ENCODE assay signal across 8 cellular contexts in genomic region chr16:88743693-88744519, GRCh38. TPM values are rescaled to one million over a fixed set of nuclear protein-coding genes. Genes with fewer than 3 reads are reported as not detected.
A peak's percentile ranks its signal among the peaks of the same experiment; 100 is the strongest.
DNase-seq lines count a peak whose midpoint lies in the region; ATAC-seq, FAIRE-seq and TF ChIP-seq lines count a peak whose summit lies in the region.

No MANE protein-coding gene starts in this region.

- no peak overlapping the region for H2AFZ ChIP-seq in neural progenitor cell (replicated peaks)

- no peaks in the 10 kb centered on the region for H3K36me3 Mint-ChIP-seq in neural progenitor cell

- H3K27ac Mint-ChIP-seq in neural progenitor cell = no peak overlapping the region

- no peaks in the 10 kb centered on the region for H3K27me3 ChIP-seq in AG04450 (ENCODE audit: control insufficient read depth, insufficient read depth, low read length)
- no peaks in the 10 kb centered on the region for H3K27me3 ChIP-seq in neural progenitor cell

- no peak overlapping the region for H3K4me3 Mint-ChIP-seq in neural progenitor cell

- no peak overlapping the region for H3K9ac ChIP-seq in neural progenitor cell

- POLR2A ChIA-PET in AG04450 (lab: Yijun Ruan, JAX) = no interaction called here

- no peak for ATAC-seq in GM19463 (IDR thresholded peaks at IDR 0.05; ENCODE audit: unreplicated experiment)

- H3F3A ChIP-seq in neural progenitor cell (ENCODE audit: low read depth) = peaks cover 6% of the 10 kb centered on the region

- H3K4me1 Mint-ChIP-seq in neural progenitor cell = no peaks in the 10 kb centered on the region

- DNase-seq in AG04450 (ENCODE audit: low read depth, low spot score) = no peak
- DNase-seq in GM19238 (ENCODE audit: insufficient read length, low spot score) = peak; percentile 80
- peak; percentile 45 for DNase-seq in RCC 7860 (ENCODE audit: low spot score)
- peak; percentile 57 to 66 for DNase-seq in activated T-helper 1 cell treated with anti-CD3 and anti-CD28 coated beads, Interleukin-2, amount 50 U/mL, for 16 hours (ENCODE audit: low read depth in 1 of 2, low spot score in 1 of 2)
- peak; percentile 70 for DNase-seq in fibroblast of the aortic adventitia (ENCODE audit: low read depth)
- DNase-seq in neural progenitor cell (ENCODE audit: low spot score) = peak; percentile 88
- peak; percentile 35 for DNase-seq in stromal cell of bone marrow (ENCODE audit: low read depth)

- TF ChIP-seq CTCF in AG04450 (IDR thresholded peaks at IDR 0.05; ENCODE audit: low read depth, low read length) (peak; percentile 88), fibroblast of the aortic adventitia (IDR thresholded peaks at IDR 0.05; ENCODE audit: insufficient read depth, low read length) (peak; percentile 86), neural progenitor cell (IDR thresholded peaks at IDR 0.05) (peak; percentile 83)

- no peak overlapping the region for H3K4me3 ChIP-seq in AG04450 (ENCODE audit: low read depth, low read length)
- no peak overlapping the region for H3K4me3 ChIP-seq in fibroblast of the aortic adventitia (ENCODE audit: low read depth, low read length)
- no peak overlapping the region for H3K4me3 ChIP-seq in neural progenitor cell

- no peaks in the 10 kb centered on the region for H3K9me3 Mint-ChIP-seq in neural progenitor cell

- no peak overlapping the region for H3K4me2 ChIP-seq in neural progenitor cell

- no peak overlapping the region for H3K27ac ChIP-seq in AG04450 (ENCODE audit: low read depth, low read length)
- no peak overlapping the region for H3K27ac ChIP-seq in neural progenitor cell

- peaks cover 10% of the 10 kb centered on the region for H3K4me1 ChIP-seq in neural progenitor cell

- CTCF ChIA-PET in AG04450 (lab: Charles Lee) = interaction anchor here (0.6 to 1.7 kb wide), 25 partner anchors 9 to 433 kb away, joined by 3 to 7 read pairs (median 3); partner anchors contain the start of genes APRT and PIEZO1

- no peak for FAIRE-seq in RCC 7860 (lab: Jason Lieb, UNC)

- no peaks in the 10 kb centered on the region for H4K20me1 ChIP-seq in neural progenitor cell (ENCODE audit: low read depth)

- H3K36me3 ChIP-seq in neural progenitor cell = no peaks in the 10 kb centered on the region

- peaks cover 6% of the 10 kb centered on the region for H3K27me3 Mint-ChIP-seq in neural progenitor cell (ENCODE audit: insufficient read depth, low read depth)

- H3K79me2 ChIP-seq in neural progenitor cell (ENCODE audit: low read depth) = no peaks in the 10 kb centered on the region

- H3K9me3 ChIP-seq in AG04450 (ENCODE audit: control insufficient read depth, insufficient read depth, low read length) (no peaks in the 10 kb centered on the region), neural progenitor cell (ENCODE audit: low read depth) (no peaks in the 10 kb centered on the region)

RNA-seq across cellular contexts. Expression of gene CTU2, which starts 37.6 kb away (rescaled TPM):
- polyA plus RNA-seq in AG04450 (2011; rRNA removed) = 6.5 and 8.7 TPM in 2 replicates
- 6.8 and 9.6 TPM in 2 replicates for polyA minus RNA-seq in AG04450 (2011; rRNA and poly(A)+ RNA removed)
- total RNA-seq in fibroblast of the aortic adventitia (ENCODE audit: low replicate concordance) (4.3 and 15.2 TPM in 2 replicates), neural progenitor cell (ENCODE audit: low replicate concordance) (4.7 and 11.0 TPM in 2 replicates)

RNA-seq across cellular contexts. Expression of gene RNF166, which starts 37.7 kb away (rescaled TPM):
- 6.8 and 9.0 TPM in 2 replicates for polyA plus RNA-seq in AG04450 (2011; rRNA removed)
- polyA minus RNA-seq in AG04450 (2011; rRNA and poly(A)+ RNA removed) = 9.4 and 13.5 TPM in 2 replicates
- 10.2 and 14.1 TPM in 2 replicates for total RNA-seq in fibroblast of the aortic adventitia (ENCODE audit: low replicate concordance)
- total RNA-seq in neural progenitor cell (ENCODE audit: low replicate concordance) = 11.1 and 30.1 TPM in 2 replicates

RNA-seq across cellular contexts. Expression of gene PIEZO1, which starts 41.1 kb away (rescaled TPM):
- 47.0 and 72.7 TPM in 2 replicates for polyA plus RNA-seq in AG04450 (2011; rRNA removed)
- 62.8 and 92.2 TPM in 2 replicates for polyA minus RNA-seq in AG04450 (2011; rRNA and poly(A)+ RNA removed)
- total RNA-seq in fibroblast of the aortic adventitia (ENCODE audit: low replicate concordance) (143 and 150 TPM in 2 replicates), neural progenitor cell (ENCODE audit: low replicate concordance) (5.5 and 26.9 TPM in 2 replicates)

RNA-seq across cellular contexts. Expression of gene SNAI3, which starts 57.6 kb away (rescaled TPM):
- 0.04 and 0.06 TPM in 2 replicates for polyA plus RNA-seq in AG04450 (2011; rRNA removed)
- polyA minus RNA-seq in AG04450 (2011; rRNA and poly(A)+ RNA removed) = not detected in 2 replicates
- total RNA-seq in fibroblast of the aortic adventitia (ENCODE audit: low replicate concordance) (not detected in 2 replicates), neural progenitor cell (ENCODE audit: low replicate concordance) (0.71 TPM in 1 of 2 replicates, not detected in the other)

RNA-seq across cellular contexts. Expression of gene CDT1, which starts 59.7 kb away (rescaled TPM):
- 1.2 and 2.4 TPM in 2 replicates for polyA plus RNA-seq in AG04450 (2011; rRNA removed)
- polyA minus RNA-seq in AG04450 (2011; rRNA and poly(A)+ RNA removed) = 2.0 TPM in 2 replicates
- total RNA-seq in fibroblast of the aortic adventitia (ENCODE audit: low replicate concordance) = 0.82 and 26.8 TPM in 2 replicates
- 7.8 and 57.9 TPM in 2 replicates for total RNA-seq in neural progenitor cell (ENCODE audit: low replicate concordance)
